Comparison of ENCODE assay signal across 23 cellular contexts in the genomic region with DNA sequence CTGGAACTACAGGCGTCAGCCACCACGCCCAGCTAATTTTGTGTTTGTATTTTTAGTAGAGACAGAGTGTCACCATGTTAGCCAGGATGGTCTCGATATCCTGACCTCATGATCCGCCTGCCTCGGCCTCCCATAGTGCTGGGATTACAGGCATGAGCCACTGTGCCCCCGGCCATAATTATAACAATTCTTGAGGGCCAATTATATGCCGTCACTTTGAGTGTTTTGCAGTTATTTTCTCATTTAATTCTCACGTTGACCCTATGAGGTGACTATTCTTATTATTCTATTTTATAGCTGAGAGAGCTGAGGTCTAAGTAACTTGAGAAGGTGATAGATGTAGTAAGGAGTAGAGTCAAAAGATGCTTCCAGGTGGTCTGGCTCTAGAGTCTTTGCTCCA. TPM values are rescaled to one million over a fixed set of nuclear protein-coding genes. Genes with fewer than 3 reads are reported as not detected.
A peak's percentile ranks its signal among the peaks of the same experiment; 100 is the strongest.
DNase-seq lines count a peak whose midpoint lies in the region; ATAC-seq and TF ChIP-seq lines count a peak whose summit lies in the region.
"Had no signal": no experiment of that assay in that cellular context is flagged by ENCODE, and none has a peak within 500 bp of the region (broad histone marks: within the 10 kb centered on the region; RNA-seq: fewer than 3 reads in every experiment).

No MANE protein-coding gene starts in this region.

- peaks cover 32% of the 10 kb centered on the region for H4K20me1 ChIP-seq in hepatocyte (ENCODE audit: insufficient read depth, poor library complexity, severe bottlenecking)
- H4K20me1 ChIP-seq: BLaER1 had no signal

- DNase-seq in NCI-H748 (lab: John Stamatoyannopoulos, UW; ENCODE audit: unreplicated experiment) = peak; percentile 8
- no peak for DNase-seq in NCI-H748 treated with DMSO at 0.1 percent for 48 hours (lab: John Stamatoyannopoulos, UW)
- DNase-seq in NCI-H2227 treated with DMSO at 0.1 percent for 48 hours (lab: John Stamatoyannopoulos, UW) = peak; percentile 69
- no peak for DNase-seq in hepatocyte (ENCODE audit: low spot score)
- DNase-seq in DMS153 treated with DMSO at 0.1 percent for 48 hours (lab: John Stamatoyannopoulos, UW; ENCODE audit: unreplicated experiment) = no peak
- DNase-seq in midbrain (lab: John Stamatoyannopoulos, UW) = no peak
- no peak for DNase-seq in substantia nigra (lab: John Stamatoyannopoulos, UW)
- DNase-seq: Caco-2; CD4-positive, CD25-positive, alpha-beta regulatory T cell; CD8-positive, alpha-beta T cell; DMS153; DMS79; EL; GDM1; H9; HFFc6 had no signal

- H3K36me3 ChIP-seq in hepatocyte (replicated peaks; ENCODE audit: insufficient read depth, low read depth) = no peaks in the 10 kb centered on the region
- H3K36me3 ChIP-seq: BLaER1 had no signal

- H3K27ac ChIP-seq in hepatocyte = peak overlapping the region; percentile 34
- H3K27ac ChIP-seq in substantia nigra (ENCODE audit: low read depth, low read length, poor library complexity, severe bottlenecking) = no peak overlapping the region
- H3K27ac ChIP-seq: 22Rv1, BLaER1, C4-2B had no signal

- no peaks in the 10 kb centered on the region for H3K9me2 ChIP-seq in hepatocyte (replicated peaks; ENCODE audit: insufficient read depth)

- H3K4me3 ChIP-seq in hepatocyte = no peak overlapping the region
- H3K4me3 ChIP-seq: BLaER1, GM12878, GM23338 had no signal

- 73% methylated on average over 8 of the region's 8 CpGs for WGBS in hepatocyte (ENCODE audit: low lambda C conversion rate, missing lambda C conversion rate)

- ATAC-seq in GM18517 (IDR thresholded peaks at IDR 0.05; ENCODE audit: unreplicated experiment) = no peak
- ATAC-seq: CD8-positive, alpha-beta T cell; GM12878; GM23338; HCT116 had no signal

- H3K9me3 ChIP-seq in hepatocyte (ENCODE audit: low read depth) = no peaks in the 10 kb centered on the region
- H3K9me3 ChIP-seq: BLaER1, Caco-2 had no signal

- peaks cover 22% of the 10 kb centered on the region for H3K4me1 ChIP-seq in hepatocyte (ENCODE audit: insufficient read depth)

- no peak overlapping the region for H3K4me2 ChIP-seq in hepatocyte
- H3K4me2 ChIP-seq: BLaER1, GM23338 had no signal

- no peak for TF ChIP-seq CTCF in hepatocyte (IDR thresholded peaks at IDR 0.05; ENCODE audit: poor library complexity)

- H3K79me2 ChIP-seq in hepatocyte = peaks cover 100% of the 10 kb centered on the region

- no peaks in the 10 kb centered on the region for H3K27me3 ChIP-seq in hepatocyte
- H3K27me3 ChIP-seq: BLaER1 had no signal

- H2AFZ ChIP-seq in hepatocyte = no peak overlapping the region
- H2AFZ ChIP-seq: GM23338 had no signal

RNA-seq across cellular contexts. Expression of gene MYO6, which starts 13.0 kb away (rescaled TPM):
- total RNA-seq in hepatocyte = 68.4 and 71.1 TPM in 2 replicates
- 39.8 and 56.3 TPM in 2 replicates for polyA plus RNA-seq in hepatocyte

Comparison
In these comparisons a context has a peak if more than half of its experiments do, and no peak if none do; other contexts are left out.
1. DNase-seq: peak in NCI-H748 (single experiment) and NCI-H2227 treated with DMSO at 0.1 percent for 48 hours (single experiment); none in NCI-H748 treated with DMSO at 0.1 percent for 48 hours (single experiment), hepatocyte (single experiment), DMS153 treated with DMSO at 0.1 percent for 48 hours (single experiment), midbrain (single experiment) and substantia nigra (0 of 49).